1 cellular context compared by ENCODE assay signal in the genomic region with DNA sequence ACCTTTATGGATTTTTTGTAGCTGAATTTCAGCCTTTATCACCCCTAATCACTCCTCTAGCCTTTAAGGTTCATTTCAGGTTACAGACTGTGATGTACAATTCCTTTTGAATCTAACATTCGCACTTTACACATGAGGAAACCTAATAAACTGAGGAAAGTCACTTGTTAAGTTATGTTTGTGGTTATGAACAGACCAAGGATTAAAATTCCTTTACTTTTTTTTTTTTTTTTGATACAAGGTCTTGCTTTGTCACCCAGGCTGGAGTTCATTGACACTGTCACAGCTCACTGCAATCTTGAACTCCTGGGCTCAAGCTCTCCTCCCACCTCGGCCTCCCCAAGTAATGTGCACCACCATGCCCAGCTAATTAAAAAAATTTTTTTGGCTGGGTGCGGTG.
TF ChIP-seq lines count a peak whose summit lies in the region.

No MANE protein-coding gene starts in this region.

TF ChIP-seq in WTC11, 78 proteins besides CTCF, POLR2A, EP300 and RAD21 (continued from another document):
- TF ChIP-seq, protein P1, sequence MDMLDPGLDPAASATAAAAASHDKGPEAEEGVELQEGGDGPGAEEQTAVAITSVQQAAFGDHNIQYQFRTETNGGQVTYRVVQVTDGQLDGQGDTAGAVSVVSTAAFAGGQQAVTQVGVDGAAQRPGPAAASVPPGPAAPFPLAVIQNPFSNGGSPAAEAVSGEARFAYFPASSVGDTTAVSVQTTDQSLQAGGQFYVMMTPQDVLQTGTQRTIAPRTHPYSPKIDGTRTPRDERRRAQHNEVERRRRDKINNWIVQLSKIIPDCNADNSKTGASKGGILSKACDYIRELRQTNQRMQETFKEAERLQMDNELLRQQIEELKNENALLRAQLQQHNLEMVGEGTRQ (CRISPR knock-in tag; IDR thresholded peaks at IDR 0.05), result no peak
- no peak for TF ChIP-seq ETV6 (CRISPR knock-in tag; IDR thresholded peaks at IDR 0.05)
